Comparison of ENCODE assay signal across 8 cellular contexts in genomic region chr16:56643080-56643778, GRCh38. TPM values are rescaled to one million over a fixed set of nuclear protein-coding genes. Genes with fewer than 3 reads are reported as not detected.
DNase-seq lines count a peak whose midpoint lies in the region; ATAC-seq and TF ChIP-seq lines count a peak whose summit lies in the region.

No MANE protein-coding gene starts in this region.

- no peaks in the 10 kb centered on the region for H3K36me3 Mint-ChIP-seq in IgD-negative memory B cell
- H3K36me3 Mint-ChIP-seq in activated CD8-positive, alpha-beta T cell treated with anti-CD3 and anti-CD28 coated beads, Interleukin-2, amount 10 ng/mL, durations not matched to agents 7 days and 5 days (ENCODE audit: low read depth) = no peaks in the 10 kb centered on the region
- no peaks in the 10 kb centered on the region for H3K36me3 Mint-ChIP-seq in endodermal cell (ENCODE audit: low read depth)
- H3K36me3 Mint-ChIP-seq in stimulated activated memory B cell treated with anti-CD40 and anti-IgM and Interleukin-4, amounts not matched to agents 10 μg/mL and 1 μg/mL and 100 μg/mL, for 72 hours = no peaks in the 10 kb centered on the region

- peak; percentile 100 for ATAC-seq in activated CD8-positive, alpha-beta T cell treated with anti-CD3 and anti-CD28 coated beads, Interleukin-2, amount 10 ng/mL, durations not matched to agents 7 days and 5 days
- peak; percentile 98 for ATAC-seq in stimulated activated memory B cell treated with anti-CD40 and anti-IgM and Interleukin-4, amounts not matched to agents 10 μg/mL and 1 μg/mL and 100 μg/mL, for 72 hours
- ATAC-seq in GM18517 (IDR thresholded peaks at IDR 0.05; ENCODE audit: unreplicated experiment) = no peak

- H3K4me3 Mint-ChIP-seq in IgD-negative memory B cell (peak overlapping the region; percentile 58 to 86 (median 76)), endodermal cell (peak overlapping the region; percentile 46)
- peak overlapping the region; percentile 66 for H3K4me3 Mint-ChIP-seq in activated CD8-positive, alpha-beta T cell treated with anti-CD3 and anti-CD28 coated beads, Interleukin-2, amount 10 ng/mL, durations not matched to agents 7 days and 5 days
- H3K4me3 Mint-ChIP-seq in stimulated activated memory B cell treated with anti-CD40 and anti-IgM and Interleukin-4, amounts not matched to agents 10 μg/mL and 1 μg/mL and 100 μg/mL, for 72 hours = peak overlapping the region; percentile 80

- WGBS in endodermal cell (ENCODE audit: insufficient coverage in 1 of 2, insufficient read length in 1 of 2), 2 experiments = 7 to 9% methylated on average over 21 to 42 of the region's 42 CpGs

- peak overlapping the region in 1 of 3 donors; percentile 57 for H3K27ac Mint-ChIP-seq in IgD-negative memory B cell
- no peak overlapping the region for H3K27ac Mint-ChIP-seq in activated CD8-positive, alpha-beta T cell treated with anti-CD3 and anti-CD28 coated beads, Interleukin-2, amount 10 ng/mL, durations not matched to agents 7 days and 5 days
- H3K27ac Mint-ChIP-seq in endodermal cell = no peak overlapping the region
- no peak overlapping the region for H3K27ac Mint-ChIP-seq in stimulated activated memory B cell treated with anti-CD40 and anti-IgM and Interleukin-4, amounts not matched to agents 10 μg/mL and 1 μg/mL and 100 μg/mL, for 72 hours

- no peaks in the 10 kb centered on the region for H3K9me3 ChIP-seq in endodermal cell (ENCODE audit: control insufficient read depth, low read length)

- no peak for TF ChIP-seq CTCF in GM13976 (IDR thresholded peaks at IDR 0.05; ENCODE audit: borderline replicate concordance, control extremely low read depth, extremely low read depth, insufficient read depth, missing control alignments)
- TF ChIP-seq CTCF in endodermal cell (conservative IDR thresholded peaks at IDR 0.05) = peak; percentile 75

- H3K4me3 ChIP-seq in endodermal cell (ENCODE audit: low read length) = peak overlapping the region; percentile 31

- CTCF ChIA-PET in activated CD8-positive, alpha-beta T cell treated with anti-CD3 and anti-CD28 coated beads, Interleukin-2, amount 10 ng/mL, durations not matched to agents 7 days and 5 days (lab: Charles Lee) = interaction anchor here (0.8 to 5.4 kb wide), 27 partner anchors 9 to 129 kb away, joined by 3 to 34 read pairs (median 4); partner anchors contain the start of genes MT1B and MT2A

- H3K27me3 ChIP-seq in endodermal cell (ENCODE audit: control insufficient read depth, insufficient read depth, low read length, poor library complexity, severe bottlenecking) = peaks cover 100% of the 10 kb centered on the region

- in situ Hi-C loops in GM13976 (cut with MboI; ENCODE audit: low sequenced_read_pairs, unreplicated experiment) = no loop called here

- H3K36me3 ChIP-seq in endodermal cell (ENCODE audit: control insufficient read depth, insufficient read depth, low read length) = no peaks in the 10 kb centered on the region

- H3K27me3 Mint-ChIP-seq in IgD-negative memory B cell (peaks cover 44% of the 10 kb centered on the region), endodermal cell (ENCODE audit: insufficient read depth) (peaks cover 100% of the 10 kb centered on the region)
- H3K27me3 Mint-ChIP-seq in activated CD8-positive, alpha-beta T cell treated with anti-CD3 and anti-CD28 coated beads, Interleukin-2, amount 10 ng/mL, durations not matched to agents 7 days and 5 days (ENCODE audit: low read depth) = peaks cover 69% of the 10 kb centered on the region
- peaks cover 62% of the 10 kb centered on the region for H3K27me3 Mint-ChIP-seq in stimulated activated memory B cell treated with anti-CD40 and anti-IgM and Interleukin-4, amounts not matched to agents 10 μg/mL and 1 μg/mL and 100 μg/mL, for 72 hours

- H3K4me1 Mint-ChIP-seq in IgD-negative memory B cell (peaks cover 7 to 10% (median 8%) of the 10 kb centered on the region in 3 donors), endodermal cell (peaks cover 10% of the 10 kb centered on the region)
- H3K4me1 Mint-ChIP-seq in activated CD8-positive, alpha-beta T cell treated with anti-CD3 and anti-CD28 coated beads, Interleukin-2, amount 10 ng/mL, durations not matched to agents 7 days and 5 days (ENCODE audit: low read depth) = peaks cover 28% of the 10 kb centered on the region
- peaks cover 27% of the 10 kb centered on the region for H3K4me1 Mint-ChIP-seq in stimulated activated memory B cell treated with anti-CD40 and anti-IgM and Interleukin-4, amounts not matched to agents 10 μg/mL and 1 μg/mL and 100 μg/mL, for 72 hours

- H3K4me1 ChIP-seq in endodermal cell (ENCODE audit: control insufficient read depth, insufficient read depth, low read length) = no peaks in the 10 kb centered on the region

- DNase-seq in GM13976 (ENCODE audit: low spot score) (peak; percentile 54), endodermal cell (peak; percentile 89), myocyte (ENCODE audit: low read depth) (peak; percentile 24), NCI-H2171 (lab: John Stamatoyannopoulos, UW) (no peak)
- DNase-seq in activated CD8-positive, alpha-beta T cell treated with anti-CD3 and anti-CD28 coated beads, Interleukin-2, amount 10 ng/mL, durations not matched to agents 7 days and 5 days = peak; percentile 87

- no peak overlapping the region for H3K27ac ChIP-seq in endodermal cell (ENCODE audit: low read depth, low read length)

- no peak overlapping the region for H3K9ac ChIP-seq in endodermal cell (ENCODE audit: extremely low read depth, low read length, poor library complexity, severe bottlenecking)

- no peaks in the 10 kb centered on the region for H3K9me3 Mint-ChIP-seq in IgD-negative memory B cell
- H3K9me3 Mint-ChIP-seq in activated CD8-positive, alpha-beta T cell treated with anti-CD3 and anti-CD28 coated beads, Interleukin-2, amount 10 ng/mL, durations not matched to agents 7 days and 5 days (ENCODE audit: insufficient read depth) = no peaks in the 10 kb centered on the region
- no peaks in the 10 kb centered on the region for H3K9me3 Mint-ChIP-seq in endodermal cell
- no peaks in the 10 kb centered on the region for H3K9me3 Mint-ChIP-seq in stimulated activated memory B cell treated with anti-CD40 and anti-IgM and Interleukin-4, amounts not matched to agents 10 μg/mL and 1 μg/mL and 100 μg/mL, for 72 hours

- POLR2A ChIA-PET in activated CD8-positive, alpha-beta T cell treated with anti-CD3 and anti-CD28 coated beads, Interleukin-2, amount 10 ng/mL, durations not matched to agents 7 days and 5 days (lab: Charles Lee) = interaction anchor here (1.2 to 1.8 kb wide), 5 partner anchors 13 to 40 kb away, joined by 3 to 12 read pairs (median 4); partner anchors contain the start of genes MT1E, MT1F, MT1X and MT2A

RNA-seq across cellular contexts. Expression of gene MT1A, which starts 4.8 kb away (rescaled TPM):
- polyA plus RNA-seq in IgD-negative memory B cell = not detected
- total RNA-seq in activated CD8-positive, alpha-beta T cell treated with anti-CD3 and anti-CD28 coated beads, Interleukin-2, amount 10 ng/mL, durations not matched to agents 7 days and 5 days = not detected
- not detected for total RNA-seq in endodermal cell
- polyA plus RNA-seq in endodermal cell (2013, experiment 1 of 2) = not detected
- not detected for polyA plus RNA-seq in endodermal cell (2013, experiment 2 of 2)
- not detected in 2 replicates for total RNA-seq in myocyte
- polyA plus RNA-seq in myocyte (2012) = not detected

RNA-seq across cellular contexts. Expression of gene MT1B, which starts 8.5 kb away (rescaled TPM):
- not detected for polyA plus RNA-seq in IgD-negative memory B cell
- total RNA-seq in activated CD8-positive, alpha-beta T cell treated with anti-CD3 and anti-CD28 coated beads, Interleukin-2, amount 10 ng/mL, durations not matched to agents 7 days and 5 days = not detected
- total RNA-seq in endodermal cell (not detected), myocyte (not detected in 2 replicates)
- polyA plus RNA-seq in endodermal cell (2013, experiment 1 of 2) = not detected
- not detected for polyA plus RNA-seq in endodermal cell (2013, experiment 2 of 2)
- polyA plus RNA-seq in myocyte (2012) = not detected

RNA-seq across cellular contexts. Expression of gene MT1M, which starts 10.8 kb away (rescaled TPM):
- polyA plus RNA-seq in IgD-negative memory B cell = not detected
- total RNA-seq in activated CD8-positive, alpha-beta T cell treated with anti-CD3 and anti-CD28 coated beads, Interleukin-2, amount 10 ng/mL, durations not matched to agents 7 days and 5 days = not detected
- total RNA-seq in endodermal cell (not detected), myocyte (not detected in 2 replicates)
- 0.78 TPM for polyA plus RNA-seq in endodermal cell (2013, experiment 1 of 2)
- polyA plus RNA-seq in endodermal cell (2013, experiment 2 of 2) = not detected
- 0.19 TPM for polyA plus RNA-seq in myocyte (2012)

RNA-seq across cellular contexts. Expression of gene MT1F, which starts 14.5 kb away (rescaled TPM):
- 9.7 TPM for polyA plus RNA-seq in IgD-negative memory B cell
- total RNA-seq in activated CD8-positive, alpha-beta T cell treated with anti-CD3 and anti-CD28 coated beads, Interleukin-2, amount 10 ng/mL, durations not matched to agents 7 days and 5 days = 10 to 100 TPM; 25.8 to 28.0 TPM
- total RNA-seq in endodermal cell (1 to 10 TPM in 1 of 2 donors, not detected in 1; 3.4 TPM), myocyte (not detected in 2 replicates)
- 3.5 TPM for polyA plus RNA-seq in endodermal cell (2013, experiment 1 of 2)
- 2.2 TPM for polyA plus RNA-seq in endodermal cell (2013, experiment 2 of 2)
- polyA plus RNA-seq in myocyte (2012) = not detected

RNA-seq across cellular contexts. Expression of gene MT1E, which starts 17.6 kb away (rescaled TPM):
- 0.49 TPM for polyA plus RNA-seq in IgD-negative memory B cell
- total RNA-seq in activated CD8-positive, alpha-beta T cell treated with anti-CD3 and anti-CD28 coated beads, Interleukin-2, amount 10 ng/mL, durations not matched to agents 7 days and 5 days = 10 to 100 TPM; 65.0 to 74.8 TPM
- total RNA-seq in endodermal cell = 1 to 10 TPM in 1 of 2 donors, not detected in 1; 5.5 TPM
- 1.8 TPM for polyA plus RNA-seq in endodermal cell (2013, experiment 1 of 2)
- not detected for polyA plus RNA-seq in endodermal cell (2013, experiment 2 of 2)
- 24.7 and 26.6 TPM in 2 replicates for total RNA-seq in myocyte
- polyA plus RNA-seq in myocyte (2012) = 54.0 TPM
